11 cellular contexts compared by ENCODE assay signal in the genomic region with DNA sequence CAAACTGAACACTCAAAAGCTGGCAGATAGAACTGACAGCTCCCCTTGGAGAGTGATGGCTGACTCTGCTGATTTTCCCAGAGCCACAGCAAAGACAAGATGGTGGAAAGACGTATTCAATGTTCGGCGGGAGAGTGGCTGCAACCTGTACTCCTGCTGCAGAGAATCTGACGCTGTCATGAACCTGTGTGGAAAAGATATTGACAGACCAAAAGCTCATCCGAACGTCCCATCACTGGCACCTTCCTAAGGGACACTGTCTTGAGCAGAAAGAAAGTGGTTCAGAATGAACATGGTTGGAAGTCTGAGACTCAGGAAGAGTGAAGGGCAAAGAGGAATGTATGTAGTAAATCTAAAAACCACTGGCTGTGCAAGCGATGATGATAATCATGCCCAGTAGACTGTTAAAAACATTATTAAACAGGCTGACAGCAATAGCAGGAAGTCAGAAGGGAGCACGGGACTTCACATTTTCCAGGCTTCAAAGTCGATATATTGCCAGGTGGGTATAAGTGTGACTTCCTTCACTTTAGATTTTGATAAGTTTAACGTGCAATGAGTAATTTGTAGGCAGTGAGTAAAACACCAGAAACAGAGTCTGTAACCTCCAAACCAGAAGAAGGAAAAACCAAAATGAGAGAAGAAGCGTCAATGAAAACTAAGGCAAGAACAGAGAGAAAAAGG. TPM values are rescaled to one million over a fixed set of nuclear protein-coding genes. Genes with fewer than 3 reads are reported as not detected.
A peak's percentile ranks its signal among the peaks of the same experiment; 100 is the strongest.
DNase-seq lines count a peak whose midpoint lies in the region; ATAC-seq and TF ChIP-seq lines count a peak whose summit lies in the region.
"Had no signal": no experiment of that assay in that cellular context is flagged by ENCODE, and none has a peak within 500 bp of the region (broad histone marks: within the 10 kb centered on the region; RNA-seq: fewer than 3 reads in every experiment).

No MANE protein-coding gene starts in this region.

- H3K27me3 Mint-ChIP-seq in activated CD4-positive, alpha-beta memory T cell treated with anti-CD3 and anti-CD28 coated beads for 36 hours: no peaks in the 10 kb centered on the region
- no peaks in the 10 kb centered on the region for H3K27me3 Mint-ChIP-seq in effector memory CD8-positive, alpha-beta T cell
- no peaks in the 10 kb centered on the region for H3K27me3 Mint-ChIP-seq in MCF 10A (ENCODE audit: insufficient read depth, unreplicated experiment)

- CTCF ChIA-PET in activated CD4-positive, alpha-beta memory T cell treated with anti-CD3 and anti-CD28 coated beads for 36 hours (lab: Charles Lee): interaction anchor here (1.2 to 4.5 kb wide), 5 partner anchors 11 to 88 kb away, joined by 5 to 36 read pairs (median 10); no protein-coding TSS in a partner anchor
- CTCF ChIA-PET in MCF 10A (lab: Yijun Ruan, JAX): interaction anchor here (1.1 kb wide), 1 partner anchor 26 kb away, joined by 3 read pairs; no protein-coding TSS in a partner anchor

- TF ChIP-seq CTCF in MCF 10A (IDR thresholded peaks at IDR 0.05; ENCODE audit: unreplicated experiment): no peak

- H3K4me1 Mint-ChIP-seq in activated CD4-positive, alpha-beta memory T cell treated with anti-CD3 and anti-CD28 coated beads for 36 hours (ENCODE audit: low read depth): no peaks in the 10 kb centered on the region
- peaks cover 24 to 36% of the 10 kb centered on the region in 2 donors for H3K4me1 Mint-ChIP-seq in effector memory CD8-positive, alpha-beta T cell (ENCODE audit: low read depth in 2 of 2)
- no peaks in the 10 kb centered on the region for H3K4me1 Mint-ChIP-seq in MCF 10A (ENCODE audit: insufficient read depth, unreplicated experiment)

- peaks cover 3% of the 10 kb centered on the region for H3K9me3 Mint-ChIP-seq in activated CD4-positive, alpha-beta memory T cell treated with anti-CD3 and anti-CD28 coated beads for 36 hours
- H3K9me3 Mint-ChIP-seq in effector memory CD8-positive, alpha-beta T cell: no peaks in the 10 kb centered on the region
- no peaks in the 10 kb centered on the region for H3K9me3 Mint-ChIP-seq in MCF 10A (ENCODE audit: unreplicated experiment)

- H3K36me3 Mint-ChIP-seq in activated CD4-positive, alpha-beta memory T cell treated with anti-CD3 and anti-CD28 coated beads for 36 hours: peaks cover 8% of the 10 kb centered on the region
- H3K36me3 Mint-ChIP-seq in effector memory CD8-positive, alpha-beta T cell (ENCODE audit: insufficient read depth): no peaks in the 10 kb centered on the region
- H3K36me3 Mint-ChIP-seq in MCF 10A (ENCODE audit: insufficient read depth, unreplicated experiment): no peaks in the 10 kb centered on the region

- intact Hi-C loops in activated CD4-positive, alpha-beta memory T cell treated with anti-CD3 and anti-CD28 coated beads for 36 hours (cut with micrococcal nuclease): loop anchor here (1.0 to 5.0 kb wide), 5 partner anchors 12 to 181 kb away; no protein-coding TSS in a partner anchor
- intact Hi-C loops in MCF 10A (cut with micrococcal nuclease): no loop called here

- peak; percentile 64 for DNase-seq in stimulated activated CD4-positive, alpha-beta T cell treated with anti-CD3 and anti-CD28 coated beads, Interleukin-1b, Interleukin-23, amount 100 ng/mL, for 48 hours
- no peak for DNase-seq in stimulated activated CD4-positive, alpha-beta T cell treated with anti-CD3 and anti-CD28 coated beads, Interleukin-2, amount 100 ng/mL, for 24 hours
- DNase-seq in activated CD4-positive, alpha-beta memory T cell treated with anti-CD3 and anti-CD28 coated beads for 36 hours: peak; percentile 69
- DNase-seq in effector memory CD8-positive, alpha-beta T cell: peak in 1 of 3 experiments; percentile 30
- DNase-seq in MCF 10A (ENCODE audit: unreplicated experiment) (no peak), AG20443 (ENCODE audit: low spot score) (no peak)
- DNase-seq: foreskin keratinocyte, left ventricle myocardium inferior had no signal

- ATAC-seq in effector memory CD8-positive, alpha-beta T cell (replicated peaks): peak; percentile 82
- no peak for ATAC-seq in HG03280 (IDR thresholded peaks at IDR 0.05; ENCODE audit: unreplicated experiment)
- ATAC-seq: foreskin keratinocyte, HepG2 had no signal

- no TSS peak for BruUV-seq in MCF 10A (replicated peaks; lab: Mats Ljungman, UMichigan)

- no peak overlapping the region for H3K27ac Mint-ChIP-seq in activated CD4-positive, alpha-beta memory T cell treated with anti-CD3 and anti-CD28 coated beads for 36 hours
- H3K27ac Mint-ChIP-seq in effector memory CD8-positive, alpha-beta T cell: peak overlapping the region; percentile 57 to 80
- H3K27ac Mint-ChIP-seq in MCF 10A (ENCODE audit: low read depth, unreplicated experiment): no peak overlapping the region

- H3K4me3 Mint-ChIP-seq in activated CD4-positive, alpha-beta memory T cell treated with anti-CD3 and anti-CD28 coated beads for 36 hours: peak overlapping the region; percentile 74
- H3K4me3 Mint-ChIP-seq in effector memory CD8-positive, alpha-beta T cell: peak overlapping the region; percentile 0 to 59
- H3K4me3 Mint-ChIP-seq in MCF 10A (ENCODE audit: unreplicated experiment): no peak overlapping the region

- POLR2A ChIA-PET in activated CD4-positive, alpha-beta memory T cell treated with anti-CD3 and anti-CD28 coated beads for 36 hours (lab: Charles Lee): interaction anchor here (0.6 to 1.7 kb wide), 6 partner anchors 12 to 82 kb away, joined by 3 to 9 read pairs (median 6); no protein-coding TSS in a partner anchor
- POLR2A ChIA-PET in MCF 10A (lab: Yijun Ruan, JAX): interaction anchor here (0.7 to 1.4 kb wide), 2 partner anchors 9 to 71 kb away, joined by 3 read pairs; no protein-coding TSS in a partner anchor

RNA-seq across cellular contexts. Expression of a gene that starts 6.2 kb away (rescaled TPM):
- total RNA-seq in activated CD4-positive, alpha-beta memory T cell treated with anti-CD3 and anti-CD28 coated beads for 36 hours: 1 to 10 TPM in 1 of 2 experiments, under 1 TPM in 1; 0.73 to 1.1 TPM
- total RNA-seq in MCF 10A (2022): not detected in 2 replicates
- total RNA-seq: foreskin keratinocyte, HepG2, left ventricle myocardium inferior had no signal

RNA-seq across cellular contexts. Expression of a gene that starts 39.3 kb away (rescaled TPM):
- not detected for total RNA-seq in activated CD4-positive, alpha-beta memory T cell treated with anti-CD3 and anti-CD28 coated beads for 36 hours
- not detected in 2 replicates for total RNA-seq in MCF 10A (2022)
- total RNA-seq: foreskin keratinocyte, HepG2, left ventricle myocardium inferior, temporal lobe had no signal

RNA-seq across cellular contexts. Expression of a gene that starts 58.2 kb away (rescaled TPM):
- 100 to 1,000 TPM; 222 to 231 TPM for total RNA-seq in activated CD4-positive, alpha-beta memory T cell treated with anti-CD3 and anti-CD28 coated beads for 36 hours
- total RNA-seq in MCF 10A (2022): 56.3 and 73.5 TPM in 2 replicates

Comparison
In these comparisons a context has a peak if more than half of its experiments do, and no peak if none do; other contexts are left out.
1. DNase-seq: peak in stimulated activated CD4-positive, alpha-beta T cell treated with anti-CD3 and anti-CD28 coated beads, Interleukin-1b, Interleukin-23, amount 100 ng/mL, for 48 hours (single experiment) and activated CD4-positive, alpha-beta memory T cell treated with anti-CD3 and anti-CD28 coated beads for 36 hours (single experiment); none in stimulated activated CD4-positive, alpha-beta T cell treated with anti-CD3 and anti-CD28 coated beads, Interleukin-2, amount 100 ng/mL, for 24 hours (0 of 2), MCF 10A (single experiment) and AG20443 (single experiment).
2. H3K27ac Mint-ChIP-seq: peak in effector memory CD8-positive, alpha-beta T cell (2 of 2); none in activated CD4-positive, alpha-beta memory T cell treated with anti-CD3 and anti-CD28 coated beads for 36 hours (single experiment) and MCF 10A (single experiment).